ENCODE assay signal across 8 cellular contexts in genomic region chr19:35704218-35704617, GRCh38. TPM values are rescaled to one million over a fixed set of nuclear protein-coding genes. Genes with fewer than 3 reads are reported as not detected.
A peak's percentile ranks its signal among the peaks of the same experiment; 100 is the strongest.
DNase-seq lines count a peak whose midpoint lies in the region; ATAC-seq and TF ChIP-seq lines count a peak whose summit lies in the region.

Gene ZBTB32, plus strand, starts transcription at chr19:35704558. Its CDS starts 10,069 bp downstream, at chr19:35714627.

- peaks cover 0 to 3% of the 10 kb centered on the region in 2 donors for H3K9me3 Mint-ChIP-seq in activated naive CD4-positive, alpha-beta T cell treated with anti-CD3 and anti-CD28 coated beads, Interleukin-2, amount 50 U/mL, for 72 hours

- no peak for ATAC-seq in activated naive CD4-positive, alpha-beta T cell treated with anti-CD3 and anti-CD28 coated beads, Interleukin-2, amount 50 U/mL, for 72 hours

- H3K36me3 Mint-ChIP-seq in activated naive CD4-positive, alpha-beta T cell treated with anti-CD3 and anti-CD28 coated beads, Interleukin-2, amount 50 U/mL, for 72 hours, result peaks cover 0 to 6% of the 10 kb centered on the region in 2 donors

- H3K27ac Mint-ChIP-seq in activated naive CD4-positive, alpha-beta T cell treated with anti-CD3 and anti-CD28 coated beads, Interleukin-2, amount 50 U/mL, for 72 hours, result no peak within 1 kb of the TSS

- no peak for DNase-seq in activated naive CD4-positive, alpha-beta T cell treated with anti-CD3 and anti-CD28 coated beads, Interleukin-2, amount 50 U/mL, for 72 hours (ENCODE audit: low spot score in 2 of 2)
- no peak for DNase-seq in activated naive CD4-positive, alpha-beta T cell treated with Interleukin-2 at 50 U/mL for 16 hours
- DNase-seq in ecto neural progenitor cell (ENCODE audit: low spot score), result peak; percentile 81
- peak; percentile 51 for DNase-seq in retina
- no peak for DNase-seq in activated CD4-positive, CD25-positive, alpha-beta regulatory T cell treated with anti-CD3 and anti-CD28 coated beads, Interleukin-2, amount 50 U/mL, for 72 hours
- DNase-seq in central memory CD4-positive, alpha-beta T cell, result no peak
- no peak for DNase-seq in NCI-H2107 treated with DMSO at 0.1 percent for 48 hours (lab: John Stamatoyannopoulos, UW; ENCODE audit: unreplicated experiment)

TF ChIP-seq in PFSK-1, 5 proteins besides CTCF, POLR2A, EP300 and RAD21:
- TF ChIP-seq REST (IDR thresholded peaks at IDR 0.05; ENCODE audit: insufficient read depth in 1 of 2, low read depth in 2 of 2, low read length in 2 of 2) (peak; percentile 59 to 80), FOXP2 (optimal IDR thresholded peaks at IDR 0.05; ENCODE audit: borderline replicate concordance, extremely low read depth, extremely low read length, insufficient read depth) (no peak), TAF1 (IDR thresholded peaks at IDR 0.05; ENCODE audit: borderline replicate concordance, insufficient read depth, low read length) (no peak), SIN3A (IDR thresholded peaks at IDR 0.05; ENCODE audit: borderline replicate concordance, insufficient read depth, low read length) (no peak)

RNA-seq across cellular contexts. Expression of gene ZBTB32, which starts in this region (rescaled TPM):
- 100 to 1,000 TPM; 181 to 198 TPM for total RNA-seq in activated naive CD4-positive, alpha-beta T cell treated with anti-CD3 and anti-CD28 coated beads, Interleukin-2, amount 50 U/mL, for 72 hours
- polyA plus RNA-seq in PFSK-1 (2012; ENCODE audit: insufficient read length, low read depth), result 0.21 TPM

Comparison
In these comparisons a context has a peak if more than half of its experiments do, and no peak if none do; other contexts are left out.
1. DNase-seq: peak in ecto neural progenitor cell (single experiment) and retina (single experiment); none in activated naive CD4-positive, alpha-beta T cell treated with anti-CD3 and anti-CD28 coated beads, Interleukin-2, amount 50 U/mL, for 72 hours (0 of 2), activated naive CD4-positive, alpha-beta T cell treated with Interleukin-2 at 50 U/mL for 16 hours (single experiment), activated CD4-positive, CD25-positive, alpha-beta regulatory T cell treated with anti-CD3 and anti-CD28 coated beads, Interleukin-2, amount 50 U/mL, for 72 hours (single experiment), central memory CD4-positive, alpha-beta T cell (single experiment) and NCI-H2107 treated with DMSO at 0.1 percent for 48 hours (single experiment).